8 cellular contexts compared by ENCODE assay signal in genomic region chr13:78978381-78978998, GRCh38.
DNase-seq lines count a peak whose midpoint lies in the region; TF ChIP-seq lines count a peak whose summit lies in the region.

No MANE protein-coding gene starts in this region.

- in situ Hi-C loops in HAP-1 (cut with MboI; ENCODE audit: low sequenced_read_pairs): loop anchor here (25.0 kb wide), 1 partner anchor 841 kb away; no protein-coding TSS in a partner anchor

- TF ChIP-seq CTCF in AG09309 (IDR thresholded peaks at IDR 0.05; ENCODE audit: control insufficient read depth, insufficient read depth, low read depth, low read length, missing control alignments) (peak; percentile 51), GM06990 (IDR thresholded peaks at IDR 0.05; ENCODE audit: insufficient read depth, low read length, poor library complexity, severe bottlenecking) (peak; percentile 52), chondrocyte (IDR thresholded peaks at IDR 0.05) (peak; percentile 86), tibial artery (IDR thresholded peaks at IDR 0.05) (peak; percentile 51 to 56)

- no peak overlapping the region for H3K27ac ChIP-seq in tibial artery

- H3K4me1 ChIP-seq in HAP-1: no peaks in the 10 kb centered on the region
- H3K4me1 ChIP-seq in tibial artery: no peaks in the 10 kb centered on the region

- no peaks in the 10 kb centered on the region for H3K4me1 Mint-ChIP-seq in chondrocyte (ENCODE audit: low read depth)

- H3K27ac Mint-ChIP-seq in chondrocyte (ENCODE audit: unreplicated experiment): no peak overlapping the region

- H3K4me3 ChIP-seq in AG09309 (ENCODE audit: control insufficient read depth, low read depth, low read length) (no peak overlapping the region), GM06990 (replicated peaks; ENCODE audit: low read depth, low read length) (no peak overlapping the region), HAP-1 (no peak overlapping the region), tibial artery (no peak overlapping the region)

- H3K36me3 Mint-ChIP-seq in chondrocyte (ENCODE audit: low read depth): no peaks in the 10 kb centered on the region

- H3K36me3 ChIP-seq in GM06990 (ENCODE audit: control insufficient read depth, insufficient read depth, low read length) (no peaks in the 10 kb centered on the region), HAP-1 (replicated peaks) (no peaks in the 10 kb centered on the region), tibial artery (no peaks in the 10 kb centered on the region)

- H3K27me3 ChIP-seq in GM06990 (replicated peaks; ENCODE audit: control insufficient read depth, insufficient read depth, low read length) (no peaks in the 10 kb centered on the region), HAP-1 (ENCODE audit: low read depth) (peaks cover 9% of the 10 kb centered on the region; the same call in 1 of the 2 replicates), tibial artery (no peaks in the 10 kb centered on the region)

- intact Hi-C loops in tibial artery (cut with DNase I; ENCODE audit: low total_unique reads): loop anchor here (5.0 kb wide), 1 partner anchor 841 kb away; no protein-coding TSS in a partner anchor

- no peaks in the 10 kb centered on the region for H3K9me3 Mint-ChIP-seq in chondrocyte (ENCODE audit: low read depth)

- no peak overlapping the region for H3K4me3 Mint-ChIP-seq in chondrocyte (ENCODE audit: unreplicated experiment)

- no peaks in the 10 kb centered on the region for H3K9me3 ChIP-seq in HAP-1
- H3K9me3 ChIP-seq in tibial artery: no peaks in the 10 kb centered on the region

- peak; percentile 17 for DNase-seq in AG09309 (ENCODE audit: low read depth)
- DNase-seq in GM06990 (ENCODE audit: extremely low read depth, insufficient read length): no peak
- DNase-seq in HAP-1 (ENCODE audit: low spot score in 2 of 2): peak; percentile 56 to 70
- DNase-seq in Kasumi-1 (lab: John Stamatoyannopoulos, UW): peak; percentile 54 to 87
- peak; percentile 20 to 46 for DNase-seq in SHP77 (lab: John Stamatoyannopoulos, UW)
- DNase-seq in chondrocyte (ENCODE audit: low spot score): no peak
- DNase-seq in lung microvascular endothelial cell (ENCODE audit: low read depth in 2 of 2): peak; percentile 72 to 80
- DNase-seq in tibial artery: no peak

- peaks cover 29% of the 10 kb centered on the region for H3K27me3 Mint-ChIP-seq in chondrocyte (ENCODE audit: low read depth)

Comparison
In these comparisons a context has a peak if more than half of its experiments do, and no peak if none do; other contexts are left out.
1. DNase-seq: peak in AG09309 (single experiment), HAP-1 (2 of 2), Kasumi-1 (2 of 2), SHP77 (2 of 2) and lung microvascular endothelial cell (2 of 2); none in GM06990 (single experiment), chondrocyte (single experiment) and tibial artery (0 of 2).
2. Peak in every context shown above with its lines, with median percentiles within 50 percentile points of each other: CTCF ChIP-seq.